Comparison of ENCODE assay signal across 8 cellular contexts in the genomic region with DNA sequence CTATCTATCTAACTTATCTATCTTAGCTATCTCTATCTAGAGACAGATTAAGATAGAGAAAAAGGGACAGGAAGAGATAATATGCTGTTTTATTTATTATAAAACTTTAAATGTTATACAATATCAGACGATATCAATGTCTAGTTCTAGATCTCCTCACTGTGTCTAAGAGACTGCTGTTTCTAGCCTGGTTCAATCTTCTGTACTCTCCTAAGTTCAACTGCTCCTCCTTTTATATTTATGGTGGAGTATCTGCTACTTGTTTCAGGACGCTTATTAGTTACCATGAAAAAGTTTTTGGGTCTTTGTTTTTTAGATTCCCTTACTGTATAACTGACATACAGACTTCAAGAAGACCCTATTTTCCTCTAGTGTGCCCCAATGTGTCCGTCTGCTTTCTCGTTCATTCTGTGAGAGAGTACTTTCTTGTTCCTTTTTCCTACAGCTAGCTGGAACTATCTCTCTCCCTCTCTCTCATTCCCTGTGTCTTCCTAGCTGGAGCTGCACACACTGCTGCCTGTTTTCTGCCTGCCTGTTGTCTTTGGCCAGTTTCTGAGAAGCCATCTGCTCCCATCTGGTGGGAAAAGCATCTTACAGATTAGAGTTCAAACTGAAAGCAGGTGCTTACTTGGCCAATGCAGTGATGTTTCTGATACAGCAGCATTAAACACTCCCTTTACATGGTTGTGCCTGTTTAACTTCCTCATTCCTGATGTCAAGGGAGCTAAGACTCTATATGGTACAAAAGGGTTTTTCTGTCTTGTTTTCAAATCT. TPM values are rescaled to one million over a fixed set of nuclear protein-coding genes. Genes with fewer than 3 reads are reported as not detected.
A peak's percentile ranks its signal among the peaks of the same experiment; 100 is the strongest.
DNase-seq lines count a peak whose midpoint lies in the region; ATAC-seq, FAIRE-seq and TF ChIP-seq lines count a peak whose summit lies in the region.

No MANE protein-coding gene starts in this region.

- intact Hi-C loops in GM12878 (cut with micrococcal nuclease; ENCODE audit: unreplicated experiment) = loop anchor here (5.0 kb wide), 2 partner anchors 49 to 1089 kb away; a partner anchor contains a TSS

- H2AFZ ChIP-seq in GM12878 (ENCODE audit: control insufficient read depth, low read depth, low read length) = peak overlapping the region; percentile 69

- H3K36me3 ChIP-seq in GM12878 (ENCODE audit: control insufficient read depth in 2 of 2, insufficient read depth in 2 of 2, low read length in 1 of 2) (no peaks in the 10 kb centered on the region), thoracic aorta (no peaks in the 10 kb centered on the region)

- no peak for TF ChIP-seq RAD21 in GM12878 (IDR thresholded peaks at IDR 0.05; ENCODE audit: insufficient read depth, low read depth, low read length)

- TF ChIP-seq POLR2A in GM12891 (IDR thresholded peaks at IDR 0.05; ENCODE audit: low read depth, low read length) = no peak
- TF ChIP-seq POLR2A in NB4 (IDR thresholded peaks at IDR 0.05; ENCODE audit: extremely low read depth, insufficient read length) = no peak
- TF ChIP-seq POLR2A in GM12878 (IDR thresholded peaks at IDR 0.05; ENCODE audit: low read depth, low read length) = no peak

- TF ChIP-seq EP300 in GM12878 (IDR thresholded peaks at IDR 0.05; ENCODE audit: borderline replicate concordance in 1 of 2, control insufficient read depth in 1 of 2, low read depth in 2 of 2, low read length in 2 of 2) = no peak

- CTCF ChIA-PET in GM12878 (lab: Yijun Ruan, JAX) = interaction anchor here (1.2 to 2.0 kb wide), 10 partner anchors 9 to 1105 kb away, joined by 3 to 16 read pairs (median 4); no protein-coding TSS in a partner anchor

- no peaks in the 10 kb centered on the region for H3K79me2 ChIP-seq in GM12878 (ENCODE audit: control insufficient read depth, insufficient read depth, low read length)

- DNase-seq in GM12891 (ENCODE audit: insufficient read length, low spot score) (no peak), NB4 (ENCODE audit: low read depth) (peak; percentile 38), GM12878 (ENCODE audit: low read depth, low spot score) (no peak), thoracic aorta (ENCODE audit: low spot score) (no peak), COLO829 (ENCODE audit: low spot score) (no peak)
- no peak for DNase-seq in activated T-cell treated with anti-CD3 and anti-CD28 coated beads, Interleukin-2, amount 50 U/mL, for 1 hour

- RAD21 ChIA-PET in GM12878 (lab: Charles Lee; ENCODE audit: unreplicated experiment) = interaction anchor here (1.0 to 1.3 kb wide), 4 partner anchors 9 to 1105 kb away, joined by 3 to 4 read pairs (median 3); no protein-coding TSS in a partner anchor

- H3K27ac ChIP-seq in GM12878 (ENCODE audit: control insufficient read depth, insufficient read depth) (no peak overlapping the region), thoracic aorta (no peak overlapping the region)

- SMC1A ChIA-PET in GM12878 (lab: Charles Lee; ENCODE audit: uncharacterized antibody, unreplicated experiment) = interaction anchor here (0.8 to 2.0 kb wide), 5 partner anchors 114 to 628 kb away, joined by 3 to 5 read pairs (median 3); no protein-coding TSS in a partner anchor

- ATAC-seq in GM21717 (IDR thresholded peaks at IDR 0.05; ENCODE audit: unreplicated experiment) = peak; percentile 51
- peak; percentile 55 for ATAC-seq in GM12878
- ATAC-seq in thoracic aorta (ENCODE audit: insufficient number of reproducible peaks, low FRiP score, low read depth) = peak; percentile 50
- no peak for ATAC-seq in HG02970 (IDR thresholded peaks at IDR 0.05; ENCODE audit: low FRiP score, unreplicated experiment)

- peak overlapping the region; percentile 57 for H3K4me2 ChIP-seq in GM12878 (ENCODE audit: control insufficient read depth, insufficient read depth)

- no peaks in the 10 kb centered on the region for H4K20me1 ChIP-seq in GM12878 (ENCODE audit: control insufficient read depth, insufficient read depth)

- TF ChIP-seq CTCF in NB4 (IDR thresholded peaks at IDR 0.05; ENCODE audit: low read depth, low read length) = no peak
- no peak for TF ChIP-seq CTCF in GM12878 (IDR thresholded peaks at IDR 0.05 in 2 of 3, conservative IDR thresholded peaks at IDR 0.05 in 1 of 3; ENCODE audit: control insufficient read depth in 2 of 3, extremely low read depth in 1 of 3, insufficient read depth in 1 of 3, low read depth in 3 of 3, low read length in 3 of 3)
- no peak for TF ChIP-seq CTCF in thoracic aorta (IDR thresholded peaks at IDR 0.05)

- no peaks in the 10 kb centered on the region for H3K27me3 ChIP-seq in GM12878 (replicated peaks in 1 of 2; ENCODE audit: control insufficient read depth in 2 of 2, insufficient read depth in 2 of 2, low read length in 1 of 2)
- no peaks in the 10 kb centered on the region for H3K27me3 ChIP-seq in thoracic aorta (replicated peaks; ENCODE audit: insufficient read depth)

- BruUV-seq in GM12878 (replicated peaks; lab: Mats Ljungman, UMichigan) = no TSS peak

- in situ Hi-C loops in GM12878 (cut with MboI) = no loop called here

- 13% methylated on average over 4 of the region's 4 CpGs for WGBS in GM12878 (ENCODE audit: insufficient coverage, insufficient replicate concordance, low lambda C conversion rate, missing lambda C conversion rate)

- H3K9ac ChIP-seq in GM12878 (ENCODE audit: control insufficient read depth, insufficient read depth, low read length) = no peak overlapping the region

- POLR2A ChIA-PET in GM12878 (lab: Charles Lee) = no interaction called here

- H3K9me3 ChIP-seq in GM12878 (replicated peaks; ENCODE audit: control insufficient read depth, insufficient read depth, low read length) (no peaks in the 10 kb centered on the region), thoracic aorta (no peaks in the 10 kb centered on the region)

- no peaks in the 10 kb centered on the region for H3K4me1 ChIP-seq in GM12878 (ENCODE audit: control insufficient read depth, insufficient read depth, low read length)
- H3K4me1 ChIP-seq in thoracic aorta (ENCODE audit: control insufficient read depth in 1 of 2, low read depth in 2 of 2) = peaks cover 0 to 4% of the 10 kb centered on the region in 2 donors

- FAIRE-seq in GM12891 (lab: Jason Lieb, UNC) = peak; percentile 66
- no peak for FAIRE-seq in GM12878 (lab: Jason Lieb, UNC)

- no peak overlapping the region for H3K4me3 ChIP-seq in NB4 (ENCODE audit: low read depth, low read length)
- no peak overlapping the region for H3K4me3 ChIP-seq in GM12878
- H3K4me3 ChIP-seq in thoracic aorta = peak overlapping the region; percentile 44

TF ChIP-seq in GM12891, 5 proteins besides CTCF, POLR2A, EP300 and RAD21:
- TF ChIP-seq SPI1 (IDR thresholded peaks at IDR 0.05; ENCODE audit: low read depth, low read length) (no peak), POLR2AphosphoS5 (IDR thresholded peaks at IDR 0.05; ENCODE audit: low read depth, low read length) (no peak), PAX5 (IDR thresholded peaks at IDR 0.05; ENCODE audit: insufficient read depth, low read length, severe bottlenecking) (no peak), TAF1 (IDR thresholded peaks at IDR 0.05; ENCODE audit: low read depth, low read length) (no peak), POU2F2 (IDR thresholded peaks at IDR 0.05; ENCODE audit: low read depth, low read length) (no peak)

TF ChIP-seq in GM12878, 131 proteins besides CTCF, POLR2A, EP300 and RAD21 (continues in another document):
- TF ChIP-seq TCF12 (IDR thresholded peaks at IDR 0.05; ENCODE audit: low read depth, low read length) = no peak
- no peak for TF ChIP-seq NFXL1 (IDR thresholded peaks at IDR 0.05; ENCODE audit: borderline replicate concordance)
- TF ChIP-seq, protein P1, sequence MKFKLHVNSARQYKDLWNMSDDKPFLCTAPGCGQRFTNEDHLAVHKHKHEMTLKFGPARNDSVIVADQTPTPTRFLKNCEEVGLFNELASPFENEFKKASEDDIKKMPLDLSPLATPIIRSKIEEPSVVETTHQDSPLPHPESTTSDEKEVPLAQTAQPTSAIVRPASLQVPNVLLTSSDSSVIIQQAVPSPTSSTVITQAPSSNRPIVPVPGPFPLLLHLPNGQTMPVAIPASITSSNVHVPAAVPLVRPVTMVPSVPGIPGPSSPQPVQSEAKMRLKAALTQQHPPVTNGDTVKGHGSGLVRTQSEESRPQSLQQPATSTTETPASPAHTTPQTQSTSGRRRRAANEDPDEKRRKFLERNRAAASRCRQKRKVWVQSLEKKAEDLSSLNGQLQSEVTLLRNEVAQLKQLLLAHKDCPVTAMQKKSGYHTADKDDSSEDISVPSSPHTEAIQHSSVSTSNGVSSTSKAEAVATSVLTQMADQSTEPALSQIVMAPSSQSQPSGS (IDR thresholded peaks at IDR 0.05; ENCODE audit: low read length) = no peak
- TF ChIP-seq SREBF1 (IDR thresholded peaks at IDR 0.05; ENCODE audit: low read length) = no peak
- no peak for TF ChIP-seq PAX8 (IDR thresholded peaks at IDR 0.05)
- TF ChIP-seq ZBED1 (IDR thresholded peaks at IDR 0.05; ENCODE audit: borderline replicate concordance) = no peak
- no peak for TF ChIP-seq TCF3 (IDR thresholded peaks at IDR 0.05; ENCODE audit: borderline replicate concordance, insufficient read depth, low read depth, low read length)
- TF ChIP-seq ZZZ3 (IDR thresholded peaks at IDR 0.05; ENCODE audit: control insufficient read depth, insufficient read length, low read depth) = no peak
- no peak for TF ChIP-seq CBX3 (IDR thresholded peaks at IDR 0.05; ENCODE audit: borderline replicate concordance, low read depth)
- TF ChIP-seq RAD51 (IDR thresholded peaks at IDR 0.05) = no peak

RNA-seq across cellular contexts. Expression of a gene that starts 49.4 kb away (rescaled TPM):
- 0.69 TPM for polyA plus RNA-seq in GM12891 (2012; ENCODE audit: low read depth, missing spikeins)
- 0.20 and 0.35 TPM in 2 replicates for total RNA-seq in GM12878 (2013; cell fraction: nucleolus; rRNA removed)
- total RNA-seq in GM12878 (2014; rRNA removed) = 2.0 and 2.3 TPM in 2 replicates
- 3.2 and 3.5 TPM in 2 replicates for total RNA-seq in GM12878 (2014; rRNA removed; fragmentation: Illumina TruSeq; extraction: Trizol)
- total RNA-seq in GM12878 (2021) = 1.9 and 2.8 TPM in 2 replicates
- polyA plus RNA-seq in GM12878 (2011; ENCODE audit: low read depth) = 1.1 TPM
- polyA plus RNA-seq in GM12878 (2011; rRNA removed) = 0.23 and 0.35 TPM in 2 replicates
- 0.04 and 0.07 TPM in 2 replicates for polyA plus RNA-seq in GM12878 (2011; cell fraction: cytosol; rRNA removed)
- polyA plus RNA-seq in GM12878 (2011; cell fraction: nucleus; rRNA removed) = 0.20 TPM in 1 of 2 replicates, not detected in the other
- 0.83 and 1.7 TPM in 2 replicates for polyA plus RNA-seq in GM12878 (2012)
- 3.7 and 5.2 TPM in 2 replicates for polyA plus RNA-seq in GM12878 (2014; fragmentation: Illumina TruSeq; extraction: Trizol)
- 1 to 10 TPM; 1.7 to 2.5 TPM for polyA plus RNA-seq in GM12878 (2014; fragmentation: Nextera tagmentation; extraction: Ambion mirVana)
- 1.7 and 1.9 TPM in 2 replicates for polyA plus RNA-seq in GM12878 (2014; rRNA removed)
- polyA plus RNA-seq in GM12878 (2016; fragmentation: Nextera tagmentation; extraction: Ambion mirVana) = 1 to 10 TPM; 4.1 to 4.6 TPM
- polyA minus RNA-seq in GM12878 (2011; rRNA and poly(A)+ RNA removed) = 0.46 TPM in 1 of 2 replicates, not detected in the other
- 1.1 and 1.8 TPM in 2 replicates for polyA minus RNA-seq in GM12878 (2011; cell fraction: cytosol; rRNA and poly(A)+ RNA removed)
- 0.36 and 0.67 TPM in 2 replicates for polyA minus RNA-seq in GM12878 (2011; cell fraction: nucleus; rRNA and poly(A)+ RNA removed)
- total RNA-seq in thoracic aorta = 10 to 100 TPM; 13.1 to 21.0 TPM
